ENCODE assay signal across 8 cellular contexts in the genomic region with DNA sequence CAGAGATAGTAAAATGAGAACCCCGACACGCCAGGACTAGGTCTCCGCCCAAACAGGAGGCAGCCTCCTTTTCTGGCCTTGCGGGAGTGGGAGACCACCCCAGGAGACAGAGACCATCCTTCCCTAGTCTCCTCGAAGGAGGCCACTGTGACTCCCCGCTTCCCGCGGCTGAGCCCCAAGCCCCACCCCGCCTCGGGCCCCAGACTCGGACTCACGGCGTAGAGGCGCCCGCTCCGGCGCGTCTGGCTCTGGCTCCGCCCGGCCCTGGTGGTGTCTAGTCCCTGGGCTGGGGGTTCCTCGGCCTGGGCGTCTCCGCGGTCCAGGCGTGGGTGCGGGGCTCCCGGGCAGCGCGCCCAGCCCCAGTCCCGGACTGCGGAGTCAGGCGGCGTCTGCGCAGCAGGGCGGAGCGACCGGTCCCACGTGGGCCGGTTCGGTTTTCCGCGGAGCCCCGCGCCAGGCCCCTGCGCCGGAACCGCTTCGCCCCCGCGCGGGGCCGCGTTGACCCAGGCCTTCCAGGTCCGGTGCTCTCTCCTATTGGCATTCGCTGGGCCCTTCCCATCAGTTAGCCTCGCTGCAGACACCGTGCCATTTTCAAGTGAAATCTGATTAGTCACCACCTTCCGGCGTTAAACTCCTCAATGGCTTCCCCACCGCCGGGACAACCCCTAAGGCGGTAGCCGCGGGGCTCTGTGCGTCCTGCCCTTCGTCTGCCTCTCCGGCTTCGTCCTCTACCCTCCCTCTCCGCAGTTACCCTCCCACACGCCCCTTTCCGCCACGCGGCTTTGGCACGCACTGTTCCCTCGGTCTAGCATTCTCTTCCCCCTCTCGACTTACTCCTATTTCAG. TPM values are rescaled to one million over a fixed set of nuclear protein-coding genes. Genes with fewer than 3 reads are reported as not detected.
DNase-seq lines count a peak whose midpoint lies in the region; ATAC-seq, FAIRE-seq and TF ChIP-seq lines count a peak whose summit lies in the region.

A gene with protein sequence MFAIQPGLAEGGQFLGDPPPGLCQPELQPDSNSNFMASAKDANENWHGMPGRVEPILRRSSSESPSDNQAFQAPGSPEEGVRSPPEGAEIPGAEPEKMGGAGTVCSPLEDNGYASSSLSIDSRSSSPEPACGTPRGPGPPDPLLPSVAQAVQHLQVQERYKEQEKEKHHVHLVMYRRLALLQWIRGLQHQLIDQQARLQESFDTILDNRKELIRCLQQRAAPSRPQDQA (minus strand): TSS at position 393 of the 845 bp plus-strand sequence. CDS start 2,563 bp downstream, outside the sequence.

- H3K9ac ChIP-seq in DND-41 (ENCODE audit: low read depth, low read length) (peak within 1 kb of the TSS; percentile 71), GM23248 (peak within 1 kb of the TSS; percentile 88), kidney (ENCODE audit: low read length in 2 of 2) (peak within 1 kb of the TSS; percentile 83 to 89)

- 1% methylated on average over 51 to 65 of the region's 76 CpGs for WGBS in GM23248 (ENCODE audit: low coverage in 1 of 2, low lambda C conversion rate in 2 of 2, missing lambda C conversion rate in 2 of 2), 2 experiments

- intact Hi-C loops in kidney (cut with DNase I) = loop anchor here (5.0 kb wide), 1 partner anchor 146 kb away; a partner anchor contains a TSS

- H3K36me3 ChIP-seq in DND-41 (ENCODE audit: insufficient read depth, low read length) = peaks cover 23% of the 10 kb centered on the region
- H3K36me3 ChIP-seq in GM23248 (ENCODE audit: low read depth) = no peaks in the 10 kb centered on the region; the same call in 1 of the 2 replicates
- H3K36me3 ChIP-seq in kidney (ENCODE audit: control insufficient read depth in 1 of 2, insufficient read depth in 2 of 2, low read length in 2 of 2) = peaks cover 0 to 2% of the 10 kb centered on the region in 2 donors

- in situ Hi-C loops in GM23248 (cut with MboI) = loop anchor here (10.0 kb wide), 1 partner anchor 264 kb away; no protein-coding TSS in a partner anchor

- H3K4me3 ChIP-seq in DND-41 (ENCODE audit: low read depth in 1 of 2, low read length in 2 of 2) = peak within 1 kb of the TSS; percentile 57 to 61
- H3K4me3 ChIP-seq in GM23248 = peak within 1 kb of the TSS; percentile 94
- H3K4me3 ChIP-seq in kidney (ENCODE audit: low read length in 2 of 2) = peak within 1 kb of the TSS; percentile 66 to 87

- peak within 1 kb of the TSS; percentile 81 for H3K4me2 ChIP-seq in DND-41 (ENCODE audit: insufficient read depth, low read length)
- H3K4me2 ChIP-seq in GM23248 (ENCODE audit: unreplicated experiment) = peak within 1 kb of the TSS; percentile 98

- peak; percentile 72 for DNase-seq in DND-41
- peak; percentile 90 for DNase-seq in GM23248
- DNase-seq in NCI-H146 treated with DMSO at 0.1 percent for 48 hours (lab: John Stamatoyannopoulos, UW; ENCODE audit: unreplicated experiment) = peak; percentile 28
- peak; percentile 63 to 69 for DNase-seq in activated CD4-positive, alpha-beta T cell treated with anti-CD3 and anti-CD28 coated beads for 24 hours (ENCODE audit: low read depth in 2 of 2)
- DNase-seq in cerebellar cortex (ENCODE audit: low spot score) = peak; percentile 38
- peak; percentile 90 for DNase-seq in kidney
- peak; percentile 72 for DNase-seq in stimulated activated CD4-positive, alpha-beta T cell treated with anti-CD3 and anti-CD28 coated beads, Interleukin-15, amount 100 ng/mL, for 48 hours (ENCODE audit: low read depth in 2 of 2)

- H3K4me1 ChIP-seq in DND-41 (ENCODE audit: insufficient read depth, low read length) (peaks cover 48% of the 10 kb centered on the region), GM23248 (ENCODE audit: insufficient read depth) (peaks cover 14% of the 10 kb centered on the region), kidney (ENCODE audit: control insufficient read depth in 1 of 2, insufficient read depth in 1 of 2, low read depth in 1 of 2, low read length in 2 of 2) (peaks cover 0 to 11% of the 10 kb centered on the region in 2 donors)

- H3K9me3 ChIP-seq in DND-41 (ENCODE audit: insufficient read depth, low read length, severe bottlenecking) (no peaks in the 10 kb centered on the region), GM23248 (ENCODE audit: low read depth) (no peaks in the 10 kb centered on the region), kidney (ENCODE audit: control insufficient read depth in 1 of 2, low read length in 2 of 2) (no peaks in the 10 kb centered on the region)

- H3K9me2 ChIP-seq in GM23248 (ENCODE audit: insufficient read depth) = no peaks in the 10 kb centered on the region

- peak within 1 kb of the TSS; percentile 74 for H3K27ac ChIP-seq in DND-41 (ENCODE audit: low read length)
- H3K27ac ChIP-seq in GM23248 = peak within 1 kb of the TSS; percentile 76
- peak within 1 kb of the TSS; percentile 29 to 47 for H3K27ac ChIP-seq in kidney (ENCODE audit: low read depth in 2 of 2, low read length in 2 of 2)

- H3K27me3 ChIP-seq in DND-41 (ENCODE audit: insufficient read depth, low read length, poor library complexity) = no peaks in the 10 kb centered on the region
- no peaks in the 10 kb centered on the region for H3K27me3 ChIP-seq in GM23248 (replicated peaks; ENCODE audit: insufficient read depth)

- no peak for FAIRE-seq in kidney (lab: Jason Lieb, UNC)

- H3F3A ChIP-seq in GM23248 (ENCODE audit: insufficient read depth) = peaks cover 18% of the 10 kb centered on the region; the same call in 1 of the 2 replicates

- no peak for TF ChIP-seq CTCF in DND-41 (IDR thresholded peaks at IDR 0.05; ENCODE audit: borderline replicate concordance, extremely low read depth, low read length, poor library complexity, severe bottlenecking)
- TF ChIP-seq CTCF in kidney (IDR thresholded peaks at IDR 0.05; ENCODE audit: borderline replicate concordance, extremely low read depth, insufficient read depth) = no peak

- peak; percentile 77 for ATAC-seq in DND-41 (ENCODE audit: insufficient read depth, low read depth)
- ATAC-seq in HG03469 (IDR thresholded peaks at IDR 0.05; ENCODE audit: unreplicated experiment) = no peak

- H3K79me2 ChIP-seq in DND-41 (ENCODE audit: insufficient read depth, low read length) = peaks cover 27% of the 10 kb centered on the region
- peaks cover 46% of the 10 kb centered on the region for H3K79me2 ChIP-seq in GM23248 (ENCODE audit: insufficient read depth)

- peak within 1 kb of the TSS; percentile 83 for H2AFZ ChIP-seq in DND-41 (ENCODE audit: low read depth, low read length)
- peak within 1 kb of the TSS; percentile 98 for H2AFZ ChIP-seq in GM23248

- H4K20me1 ChIP-seq in DND-41 (ENCODE audit: insufficient read depth, low read length) (peaks cover 18% of the 10 kb centered on the region; the same call in 1 of the 2 replicates), GM23248 (ENCODE audit: insufficient read depth) (no peaks in the 10 kb centered on the region)

RNA-seq across cellular contexts. Expression of the gene that starts here (rescaled TPM):
- 32.2 and 36.4 TPM in 2 replicates for total RNA-seq in GM23248 (2014; rRNA removed; shearing (Covaris generic))
- polyA plus RNA-seq in GM23248 (2016; fragmentation: Nextera tagmentation; extraction: Ambion mirVana) (20.0 and 21.6 TPM in 2 replicates), kidney (ENCODE audit: insufficient read depth, low read depth, low replicate concordance) (6.0 TPM)
- total RNA-seq in kidney = 7.4 TPM

Comparison
In these comparisons a context has a peak if more than half of its experiments do, and no peak if none do; other contexts are left out.
1. DNase-seq: peak in every context shown above with its lines; median percentile 90 in GM23248; 90 in kidney; 72 in DND-41; 72 in stimulated activated CD4-positive, alpha-beta T cell treated with anti-CD3 and anti-CD28 coated beads, Interleukin-15, amount 100 ng/mL, for 48 hours; 66 in activated CD4-positive, alpha-beta T cell treated with anti-CD3 and anti-CD28 coated beads for 24 hours; 38 in cerebellar cortex; 28 in NCI-H146 treated with DMSO at 0.1 percent for 48 hours.